ENCODE assay signal across 8 cellular contexts in genomic region chr2:12719400-12720104, GRCh38. TPM values are rescaled to one million over a fixed set of nuclear protein-coding genes. Genes with fewer than 3 reads are reported as not detected.
DNase-seq lines count a peak whose midpoint lies in the region; ATAC-seq, FAIRE-seq and TF ChIP-seq lines count a peak whose summit lies in the region.

No MANE protein-coding gene starts in this region.

- 16% methylated on average over 9 of the region's 9 CpGs; no CpG with 5 or more reads in 1 of the 2 experiments for WGBS in H1 (ENCODE audit: extremely low coverage in 1 of 2, insufficient coverage in 1 of 2, insufficient read length in 1 of 2, insufficient replicate concordance in 2 of 2, low coverage in 1 of 2, low lambda C conversion rate in 2 of 2, missing lambda C conversion rate in 1 of 2), 2 experiments

- H3K79me1 ChIP-seq in H1 (ENCODE audit: low read depth, low read length), result peaks cover 2% of the 10 kb centered on the region; the same call in 1 of the 2 replicates

- H3K4me1 ChIP-seq in CD8-positive, alpha-beta memory T cell (ENCODE audit: insufficient read depth, low read length), result peaks cover 60% of the 10 kb centered on the region
- H3K4me1 ChIP-seq in H1 (replicated peaks in 1 of 4; ENCODE audit: control insufficient read depth in 3 of 4, insufficient read depth in 4 of 4, low read length in 3 of 4) (peaks cover 4 to 16% (median 9%) of the 10 kb centered on the region in 4 experiments; a peak in 6 of 7 replicates), neuron (ENCODE audit: insufficient read depth, low read length) (peaks cover 38% of the 10 kb centered on the region)

- H3K4ac ChIP-seq in H1 (replicated peaks; ENCODE audit: insufficient read length, low read depth, low read length), result no peak overlapping the region

- no peak overlapping the region for H2BK5ac ChIP-seq in H1 (ENCODE audit: low read depth, low read length)

- POLR2A ChIA-PET in CD8-positive, alpha-beta memory T cell (lab: Charles Lee), result no interaction called here
- POLR2A ChIA-PET in H1 (lab: Charles Lee; ENCODE audit: partially characterized antibody), result interaction anchor here (1.6 kb wide), 1 partner anchor 14 kb away, joined by 7 read pairs; no protein-coding TSS in a partner anchor
- POLR2A ChIA-PET in HEK293T (lab: Yijun Ruan, JAX), result no interaction called here

- no peak overlapping the region for H2BK12ac ChIP-seq in H1 (ENCODE audit: low read depth, low read length)

- H3K14ac ChIP-seq in H1 (ENCODE audit: insufficient read length), result no peak overlapping the region

- no peak for TF ChIP-seq POLR2A in H1 (IDR thresholded peaks at IDR 0.05; ENCODE audit: control extremely low read depth in 1 of 2, low read depth in 2 of 2, low read length in 2 of 2)

- CTCF ChIA-PET in CD8-positive, alpha-beta memory T cell (lab: Charles Lee), result interaction anchor here (1.5 to 2.4 kb wide), 3 partner anchors 17 to 287 kb away, joined by 4 to 11 read pairs (median 10); no protein-coding TSS in a partner anchor
- CTCF ChIA-PET in H1 (lab: Charles Lee; ENCODE audit: partially characterized antibody), result interaction anchor here (1.0 to 2.9 kb wide), 5 partner anchors 10 to 287 kb away, joined by 3 to 16 read pairs (median 4); no protein-coding TSS in a partner anchor
- CTCF ChIA-PET in HEK293T (lab: Yijun Ruan, JAX), result interaction anchor here (0.6 kb wide), 2 partner anchors 211 to 552 kb away, joined by 3 read pairs; no protein-coding TSS in a partner anchor

- H3K4me2 ChIP-seq in H1 (ENCODE audit: insufficient read depth in 1 of 2, low read depth in 2 of 2, low read length in 2 of 2), result peak overlapping the region; percentile 68 to 83

- H3K27ac ChIP-seq in CD8-positive, alpha-beta memory T cell (ENCODE audit: low read depth, low read length), result peak overlapping the region; percentile 83
- H3K27ac ChIP-seq in H1 (ENCODE audit: low read depth, low read length), result no peak overlapping the region

- no peak overlapping the region for H2BK120ac ChIP-seq in H1 (replicated peaks; ENCODE audit: low read depth, low read length)

- H3K4me3 ChIP-seq in CD8-positive, alpha-beta memory T cell (ENCODE audit: low read length), result peak overlapping the region; percentile 80
- H3K4me3 ChIP-seq in H1 (ENCODE audit: extremely low read depth in 1 of 4, insufficient read depth in 2 of 4, low read depth in 3 of 4, low read length in 4 of 4), result peak overlapping the region; percentile 74 to 95 (median 83)
- H3K4me3 ChIP-seq in neuron (ENCODE audit: low read length), result peak overlapping the region; percentile 80

- no peak overlapping the region for H4K8ac ChIP-seq in H1 (ENCODE audit: extremely low read depth, insufficient read depth, low read length)

- H2BK20ac ChIP-seq in H1 (ENCODE audit: low read length), result no peak overlapping the region

- no peak for DNase-seq in CD8-positive, alpha-beta memory T cell
- DNase-seq in OCI-M1 (lab: John Stamatoyannopoulos, UW) (peak; percentile 72), H1 (ENCODE audit: low read depth in 1 of 2, low spot score in 2 of 2) (no peak), HEK293T (ENCODE audit: extremely low spot score) (no peak), NOMO-1 (lab: John Stamatoyannopoulos, UW; ENCODE audit: unreplicated experiment in 2 of 2) (no peak), AML-193 (lab: John Stamatoyannopoulos, UW) (no peak)

- no peak overlapping the region for H4K91ac ChIP-seq in H1 (replicated peaks; ENCODE audit: insufficient read length, low read length)

- no peak for TF ChIP-seq CTCF in H1 (IDR thresholded peaks at IDR 0.05; ENCODE audit: control extremely low read depth in 1 of 3, insufficient read depth in 1 of 3, low read depth in 1 of 3, low read length in 3 of 3)

- H2BK15ac ChIP-seq in H1 (ENCODE audit: low read length), result no peak overlapping the region

- FAIRE-seq in H1 (lab: Jason Lieb, UNC), result no peak

- no peak overlapping the region for H2AK5ac ChIP-seq in H1 (ENCODE audit: low read depth, low read length)

- H3K9ac ChIP-seq in H1 (replicated peaks in 1 of 4; ENCODE audit: extremely low read depth in 1 of 4, low read depth in 3 of 4, low read length in 3 of 4), result peak overlapping the region; percentile 60 to 81 (median 72); a peak in 6 of 7 replicates

- H3K56ac ChIP-seq in H1 (replicated peaks; ENCODE audit: insufficient read length, low read depth, low read length), result no peak overlapping the region

- H3K23ac ChIP-seq in H1 (ENCODE audit: insufficient read length), result no peak overlapping the region

- H4K5ac ChIP-seq in H1 (ENCODE audit: insufficient read length, low read depth, low read length), result no peak overlapping the region

- peaks cover 15 to 34% of the 10 kb centered on the region in 2 experiments for H4K20me1 ChIP-seq in H1 (replicated peaks in 1 of 2; ENCODE audit: control insufficient read depth in 1 of 2, insufficient read depth in 2 of 2, low read length in 2 of 2)

- H3K4me1 Mint-ChIP-seq in CD8-positive, alpha-beta memory T cell, result peaks cover 66 to 71% (median 70%) of the 10 kb centered on the region in 3 donors

- no peak for TF ChIP-seq RAD21 in H1 (IDR thresholded peaks at IDR 0.05 in 1 of 2, conservative IDR thresholded peaks at IDR 0.05 in 1 of 2; ENCODE audit: low read depth in 2 of 2, low read length in 2 of 2)

- no peak for TF ChIP-seq EP300 in H1 (IDR thresholded peaks at IDR 0.05; ENCODE audit: borderline replicate concordance in 1 of 2, low read depth in 2 of 2, low read length in 2 of 2)

- H3K36me3 ChIP-seq in CD8-positive, alpha-beta memory T cell (ENCODE audit: insufficient read depth, low read length), result peaks cover 21% of the 10 kb centered on the region
- H3K36me3 ChIP-seq in H1 (ENCODE audit: control insufficient read depth in 2 of 4, insufficient read depth in 4 of 4, low read length in 3 of 4) (peaks cover 0 to 15% (median 12%) of the 10 kb centered on the region in 4 experiments; a peak in 6 of 8 replicates), neuron (ENCODE audit: insufficient read depth, low read length) (peaks cover 18% of the 10 kb centered on the region)

- no peaks in the 10 kb centered on the region for H3K27me3 ChIP-seq in CD8-positive, alpha-beta memory T cell (ENCODE audit: insufficient read depth, low read length, poor library complexity, severe bottlenecking)
- no peaks in the 10 kb centered on the region for H3K27me3 ChIP-seq in H1 (replicated peaks in 1 of 4; ENCODE audit: control insufficient read depth in 3 of 4, extremely low read depth in 1 of 4, insufficient read depth in 3 of 4, low read length in 3 of 4)
- no peaks in the 10 kb centered on the region for H3K27me3 ChIP-seq in neuron (ENCODE audit: insufficient read depth, low read length)

- peaks cover 0 to 2% (median 0%) of the 10 kb centered on the region in 5 donors for H3K9me3 Mint-ChIP-seq in CD8-positive, alpha-beta memory T cell

- H3K23me2 ChIP-seq in H1 (ENCODE audit: low read depth, low read length), result peaks cover 3% of the 10 kb centered on the region; the same call in 1 of the 2 replicates

- H2AFZ ChIP-seq in H1 (ENCODE audit: low read length) (no peak overlapping the region), neuron (ENCODE audit: low read depth, low read length) (no peak overlapping the region)

- peak overlapping the region; percentile 86 to 99 (median 96) for H3K27ac Mint-ChIP-seq in CD8-positive, alpha-beta memory T cell

- H3K27me3 Mint-ChIP-seq in CD8-positive, alpha-beta memory T cell, result peaks cover 0 to 2% of the 10 kb centered on the region in 2 donors

- peaks cover 3 to 49% (median 20%) of the 10 kb centered on the region in 3 donors for H3K36me3 Mint-ChIP-seq in CD8-positive, alpha-beta memory T cell

- H3K18ac ChIP-seq in H1 (ENCODE audit: extremely low read depth, low read length), result no peak overlapping the region; the same call in 1 of the 2 replicates

- no peak for ATAC-seq in GM21526 (IDR thresholded peaks at IDR 0.05; ENCODE audit: low FRiP score, unreplicated experiment)

- peaks cover 15 to 69% of the 10 kb centered on the region in 2 experiments for H3K79me2 ChIP-seq in H1 (ENCODE audit: control insufficient read depth in 1 of 2, insufficient read depth in 2 of 2, low read length in 2 of 2)

- H3K9me3 ChIP-seq in CD8-positive, alpha-beta memory T cell (ENCODE audit: low read length), result no peaks in the 10 kb centered on the region
- no peaks in the 10 kb centered on the region for H3K9me3 ChIP-seq in H1 (ENCODE audit: insufficient read depth in 2 of 2, low read depth in 1 of 2, low read length in 1 of 2)
- H3K9me3 ChIP-seq in neuron (ENCODE audit: low read length), result no peaks in the 10 kb centered on the region

- H3K4me3 Mint-ChIP-seq in CD8-positive, alpha-beta memory T cell, result peak overlapping the region; percentile 93 to 100 (median 99)

TF ChIP-seq in H1, 55 proteins besides CTCF, POLR2A, EP300 and RAD21 (continues in another document):
- TF ChIP-seq, protein P1, sequence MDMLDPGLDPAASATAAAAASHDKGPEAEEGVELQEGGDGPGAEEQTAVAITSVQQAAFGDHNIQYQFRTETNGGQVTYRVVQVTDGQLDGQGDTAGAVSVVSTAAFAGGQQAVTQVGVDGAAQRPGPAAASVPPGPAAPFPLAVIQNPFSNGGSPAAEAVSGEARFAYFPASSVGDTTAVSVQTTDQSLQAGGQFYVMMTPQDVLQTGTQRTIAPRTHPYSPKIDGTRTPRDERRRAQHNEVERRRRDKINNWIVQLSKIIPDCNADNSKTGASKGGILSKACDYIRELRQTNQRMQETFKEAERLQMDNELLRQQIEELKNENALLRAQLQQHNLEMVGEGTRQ (IDR thresholded peaks at IDR 0.05; ENCODE audit: low read length), result no peak
- 0 out of 2 replicates have a peak, but pooled peaks have one; percentile 18 for TF ChIP-seq CEBPB (IDR thresholded peaks at IDR 0.05; ENCODE audit: low read depth, low read length)

TF ChIP-seq in HEK293T, 16 proteins besides CTCF, POLR2A, EP300 and RAD21 (continues in another document):
- no peak for TF ChIP-seq SUZ12 (IDR thresholded peaks at IDR 0.05)
- TF ChIP-seq CTBP1 (IDR thresholded peaks at IDR 0.05; ENCODE audit: borderline replicate concordance), result no peak
- TF ChIP-seq ZNF384 (IDR thresholded peaks at IDR 0.05), result no peak
- TF ChIP-seq BHLHE40 (IDR thresholded peaks at IDR 0.05; ENCODE audit: borderline replicate concordance), result no peak
- no peak for TF ChIP-seq TARDBP (IDR thresholded peaks at IDR 0.05)
- TF ChIP-seq L3MBTL2 (conservative IDR thresholded peaks at IDR 0.05), result no peak
- no peak for TF ChIP-seq SP1 (IDR thresholded peaks at IDR 0.05)

RNA-seq across cellular contexts. Expression of gene TRIB2, which starts 2.8 kb away (rescaled TPM):
- 1 to 10 TPM; 9.4 to 9.6 TPM for total RNA-seq in CD8-positive, alpha-beta memory T cell
- polyA plus RNA-seq in CD8-positive, alpha-beta memory T cell, result 48.6 TPM
- 57.0 and 57.3 TPM in 2 replicates for total RNA-seq in H1 (2021; fragmentation: NEBNext Ultra II Directional; extraction: Animal tissue kit (Norgen Biotek cat#: 25700))
- 40.8 and 55.1 TPM in 2 replicates for polyA plus RNA-seq in H1 (2011; rRNA removed)
- 53.2 TPM for polyA plus RNA-seq in H1 (2011; cell fraction: cytosol; rRNA removed)
- 51.6 TPM for polyA plus RNA-seq in H1 (2011; cell fraction: nucleus; rRNA removed)
- 55.5 to 79.9 TPM (median 61.3 TPM) in 4 replicates for polyA plus RNA-seq in H1 (2012, experiment 1 of 2)
- polyA plus RNA-seq in H1 (2012, experiment 2 of 2), result 17.4 TPM
- polyA plus RNA-seq in H1 (2013, experiment 1 of 2), result 70.6 TPM
- polyA plus RNA-seq in H1 (2013, experiment 2 of 2), result 72.8 TPM
- 47.1 and 52.7 TPM in 2 replicates for polyA minus RNA-seq in H1 (2011; rRNA and poly(A)+ RNA removed)
- polyA minus RNA-seq in H1 (2011; cell fraction: cytosol; rRNA and poly(A)+ RNA removed), result 51.4 TPM
- polyA minus RNA-seq in H1 (2011; cell fraction: nucleus; rRNA and poly(A)+ RNA removed), result 65.9 TPM
